Comparison of ENCODE assay signal across 11 cellular contexts in genomic region chr4:8601556-8601955, GRCh38. TPM values are rescaled to one million over a fixed set of nuclear protein-coding genes. Genes with fewer than 3 reads are reported as not detected.
"Had no signal": no experiment of that assay in that cellular context is flagged by ENCODE, and none has a peak within 500 bp of the region (broad histone marks: within the 10 kb centered on the region; RNA-seq: fewer than 3 reads in every experiment).

No MANE protein-coding gene starts in this region.

- H3K4me1 ChIP-seq: HAP-1 had no signal

- H3K4me2 ChIP-seq: GM23338 had no signal

- H3K36me3 ChIP-seq: HAP-1 had no signal

- FAIRE-seq: HepG2, K562 had no signal

- H3K27ac ChIP-seq: HL-60 had no signal

- H2AFZ ChIP-seq: GM23338 had no signal

- H3K9me3 ChIP-seq: HAP-1 had no signal

- DNase-seq: H7, HFFc6, KG1 had no signal

- H3K4me3 Mint-ChIP-seq: GM23338, HFFc6 had no signal

- H3K27ac Mint-ChIP-seq: GM23338, HFFc6 had no signal

- H3K4me3 ChIP-seq: GM23338, HAP-1, K562 had no signal

- H3K4me1 Mint-ChIP-seq: GM23338 had no signal

- H3K9me3 Mint-ChIP-seq: GM23338, HFFc6 had no signal

- ATAC-seq: GM23338, HCT116, HepG2, K562 had no signal

RNA-seq across cellular contexts. Expression of gene CPZ, which starts 9.0 kb away (rescaled TPM):
- total RNA-seq: HT1080 had no signal

RNA-seq across cellular contexts. Expression of gene GPR78, which starts 21.4 kb away (rescaled TPM):
- total RNA-seq: H4, HT1080 had no signal
